In the genomic region with DNA sequence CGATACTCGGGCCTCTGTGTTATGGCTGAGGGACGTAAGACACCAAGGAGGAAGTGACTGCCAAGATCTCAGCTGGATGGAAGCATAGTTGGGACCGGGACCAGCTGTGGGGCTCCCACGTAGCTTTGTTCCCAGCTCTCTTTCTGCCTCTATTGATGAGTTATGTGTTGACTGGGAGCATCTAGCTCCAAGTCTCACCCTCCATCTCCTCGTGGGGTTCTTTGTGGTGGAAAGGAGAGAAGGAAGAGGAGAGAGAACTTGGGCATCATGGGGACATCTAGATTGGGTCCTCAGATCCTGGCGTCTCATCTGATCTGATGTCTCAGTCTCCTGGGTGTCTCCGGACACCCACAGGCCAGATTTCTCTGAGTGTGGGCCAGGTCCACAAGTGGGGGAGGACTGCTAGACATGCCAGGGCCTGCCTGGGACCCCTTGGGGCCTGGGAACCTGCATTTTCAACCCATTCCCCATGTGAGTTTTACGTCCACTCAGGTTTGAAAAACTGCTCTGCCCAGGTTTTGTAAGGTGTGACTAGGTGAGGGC, we compare ENCODE assay signal across 8 cellular contexts. TPM values are rescaled to one million over a fixed set of nuclear protein-coding genes. Genes with fewer than 3 reads are reported as not detected.
DNase-seq lines count a peak whose midpoint lies in the region; ATAC-seq, FAIRE-seq and TF ChIP-seq lines count a peak whose summit lies in the region.

No MANE protein-coding gene starts in this region.

- H3K4me3 ChIP-seq in astrocyte (ENCODE audit: insufficient read depth, low read depth, low read length) (peak overlapping the region; percentile 88), HepG2 (replicated peaks in 1 of 3; ENCODE audit: insufficient read depth in 1 of 3, low read depth in 2 of 3, low read length in 3 of 3) (peak overlapping the region; percentile 86 to 91 (median 90))

- H3K27ac Mint-ChIP-seq in astrocyte (ENCODE audit: unreplicated experiment) (peak overlapping the region; percentile 97), type B pancreatic cell (peak overlapping the region; percentile 98)

- H3K4me2 ChIP-seq in astrocyte (ENCODE audit: low read length) (peak overlapping the region; percentile 97), HepG2 (ENCODE audit: low read depth, low read length) (peak overlapping the region; percentile 94)

- H3K4me3 Mint-ChIP-seq in astrocyte (ENCODE audit: unreplicated experiment) (peak overlapping the region; percentile 99), type B pancreatic cell (peak overlapping the region; percentile 100)

- H2AFZ ChIP-seq in astrocyte (ENCODE audit: low read depth, low read length): peak overlapping the region; percentile 38
- no peak overlapping the region for H2AFZ ChIP-seq in HepG2 (ENCODE audit: low read length)

- H3K36me3 ChIP-seq in astrocyte (ENCODE audit: insufficient read depth, low read length) (no peaks in the 10 kb centered on the region), HepG2 (replicated peaks in 1 of 2; ENCODE audit: control insufficient read depth in 1 of 2, insufficient read depth in 2 of 2, low read length in 2 of 2) (no peaks in the 10 kb centered on the region)

- no peak for TF ChIP-seq POLR2A in HepG2 (IDR thresholded peaks at IDR 0.05; ENCODE audit: insufficient read depth in 1 of 2, low read depth in 2 of 2, low read length in 2 of 2)

- 16% methylated on average over 5 of the region's 9 CpGs for WGBS in HepG2 (ENCODE audit: low lambda C conversion rate)

- BruUV-seq in HepG2 (replicated peaks; lab: Mats Ljungman, UMichigan): TSS peak; percentile 70

- H3K9me3 Mint-ChIP-seq in astrocyte (ENCODE audit: unreplicated experiment): no peaks in the 10 kb centered on the region
- H3K9me3 Mint-ChIP-seq in type B pancreatic cell: no peaks in the 10 kb centered on the region

- H3K9me3 ChIP-seq in astrocyte (ENCODE audit: insufficient read depth, low read depth, low read length) (no peaks in the 10 kb centered on the region), HepG2 (ENCODE audit: low read length) (no peaks in the 10 kb centered on the region)

- no peaks in the 10 kb centered on the region for H3K27me3 ChIP-seq in astrocyte (ENCODE audit: insufficient read depth, low read length)
- no peaks in the 10 kb centered on the region; a peak in 1 of 5 replicates for H3K27me3 ChIP-seq in HepG2 (ENCODE audit: control insufficient read depth in 1 of 2, insufficient read depth in 2 of 2, low read length in 2 of 2)

- H3K27me3 Mint-ChIP-seq in astrocyte (ENCODE audit: low read depth, unreplicated experiment) (no peaks in the 10 kb centered on the region), type B pancreatic cell (no peaks in the 10 kb centered on the region)

- H3K4me1 ChIP-seq in astrocyte (ENCODE audit: insufficient read depth, low read length) (peaks cover 14% of the 10 kb centered on the region), HepG2 (ENCODE audit: insufficient read depth, low read length) (peaks cover 55% of the 10 kb centered on the region)

- peak; percentile 16 for ATAC-seq in HG03139 (IDR thresholded peaks at IDR 0.05; ENCODE audit: unreplicated experiment)
- ATAC-seq in HepG2: peak; percentile 7
- no peak for ATAC-seq in HG03378 (IDR thresholded peaks at IDR 0.05; ENCODE audit: unreplicated experiment)

- CTCF ChIA-PET in HepG2 (lab: Yijun Ruan, JAX; ENCODE audit: low intra/inter-chr PET ratio, low total read pairs): no interaction called here

- POLR2A ChIA-PET in HepG2 (lab: Yijun Ruan, JAX): interaction anchor here (1.0 to 3.4 kb wide), 4 partner anchors 10 to 38 kb away, joined by 3 to 26 read pairs (median 10); partner anchors contain the start of gene UBALD1

- DNase-seq in AML-193 (lab: John Stamatoyannopoulos, UW): peak; percentile 31 to 32
- DNase-seq in astrocyte (ENCODE audit: low read depth): no peak
- DNase-seq in HepG2 (ENCODE audit: low spot score): no peak
- DNase-seq in type B pancreatic cell (ENCODE audit: extremely low spot score, unreplicated experiment): no peak
- DNase-seq in hippocampal formation (lab: John Stamatoyannopoulos, UW): no peak
- no peak for DNase-seq in stimulated activated CD4-positive, alpha-beta T cell treated with anti-CD3 and anti-CD28 coated beads, Interleukin-4, amount 100 ng/mL, for 4 hours

- H3K4me1 Mint-ChIP-seq in astrocyte (ENCODE audit: low read depth, unreplicated experiment) (peaks cover 20% of the 10 kb centered on the region), type B pancreatic cell (ENCODE audit: unreplicated experiment) (peaks cover 20% of the 10 kb centered on the region)

- H4K20me1 ChIP-seq in astrocyte (ENCODE audit: insufficient read depth, low read length) (peaks cover 42% of the 10 kb centered on the region), HepG2 (ENCODE audit: insufficient read depth, low read length) (peaks cover 12% of the 10 kb centered on the region)

- TF ChIP-seq EP300 in HepG2 (IDR thresholded peaks at IDR 0.05; ENCODE audit: low read depth in 2 of 2, low read length in 2 of 2) (no peak), HepG2 (CRISPR knock-in tag; IDR thresholded peaks at IDR 0.05; ENCODE audit: borderline replicate concordance) (no peak)

- TF ChIP-seq CTCF in astrocyte (IDR thresholded peaks at IDR 0.05; ENCODE audit: insufficient read depth, low read depth, low read length) (no peak), HepG2 (CRISPR knock-in tag; IDR thresholded peaks at IDR 0.05) (no peak), type B pancreatic cell (conservative IDR thresholded peaks at IDR 0.05) (no peak)

- intact Hi-C loops in HepG2 (cut with micrococcal nuclease; ENCODE audit: unreplicated experiment): loop anchor here (2.0 kb wide), 1 partner anchor 39 kb away; no protein-coding TSS in a partner anchor

- no peak for TF ChIP-seq RAD21 in HepG2 (CRISPR knock-in tag; IDR thresholded peaks at IDR 0.05)

- H3K27ac ChIP-seq in astrocyte (ENCODE audit: low read depth, low read length) (peak overlapping the region; percentile 89), HepG2 (ENCODE audit: extremely low read length, insufficient read depth, low read length) (peak overlapping the region; percentile 88)

- FAIRE-seq in astrocyte (lab: Jason Lieb, UNC) (no peak), HepG2 (lab: Jason Lieb, UNC) (no peak)

- in situ Hi-C loops in HepG2 (cut with HindIII; ENCODE audit: extremely low pct_ligation_motif_present, low pct_unique_long_range_greater_than_20kb): no loop called here

- H3K79me2 ChIP-seq in astrocyte (ENCODE audit: insufficient read depth, low read length) (peaks cover 57% of the 10 kb centered on the region), HepG2 (ENCODE audit: insufficient read depth, low read length) (peaks cover 42% of the 10 kb centered on the region)

- H3K9ac ChIP-seq in astrocyte (ENCODE audit: low read length) (peak overlapping the region; percentile 97), HepG2 (ENCODE audit: insufficient read depth, low read depth, low read length) (peak overlapping the region; percentile 85)

- H3K36me3 Mint-ChIP-seq in astrocyte (ENCODE audit: low read depth, unreplicated experiment) (peaks cover 2% of the 10 kb centered on the region), type B pancreatic cell (peaks cover 11% of the 10 kb centered on the region)

RNA-seq across cellular contexts. Expression of gene MGRN1, which starts 1.1 kb away (rescaled TPM):
- total RNA-seq in astrocyte: 89.0 and 91.5 TPM in 2 replicates
- 11.9 and 14.8 TPM in 2 replicates for total RNA-seq in HepG2 (2016; rRNA removed; fragmentation: Illumina TruSeq; extraction: Trizol)
- total RNA-seq in HepG2 (2016; cell fraction: cytosol; rRNA removed; fragmentation: Illumina TruSeq; extraction: Trizol; ENCODE audit: low read depth): 6.7 and 12.0 TPM in 2 replicates
- 13.0 and 13.6 TPM in 2 replicates for total RNA-seq in HepG2 (2016; cell fraction: insoluble cytoplasmic fraction; rRNA removed; fragmentation: Illumina TruSeq; extraction: Trizol)
- 14.0 and 16.7 TPM in 2 replicates for total RNA-seq in HepG2 (2016; cell fraction: membrane; rRNA removed; fragmentation: Illumina TruSeq; extraction: Trizol)
- total RNA-seq in HepG2 (2016; cell fraction: nucleus; rRNA removed; fragmentation: Illumina TruSeq; extraction: Trizol): 17.0 and 22.2 TPM in 2 replicates
- polyA plus RNA-seq in HepG2 (2011; rRNA removed): 11.6 and 12.6 TPM in 2 replicates
- polyA plus RNA-seq in HepG2 (2011; cell fraction: cytosol; rRNA removed): 4.9 and 6.2 TPM in 2 replicates
- 87.1 and 98.5 TPM in 2 replicates for polyA plus RNA-seq in HepG2 (2011; cell fraction: nucleus; rRNA removed)
- 31.8 and 31.9 TPM in 2 replicates for polyA plus RNA-seq in HepG2 (2012)
- 3.9 and 4.3 TPM in 2 replicates for polyA plus RNA-seq in HepG2 (2016; cell fraction: cytosol; fragmentation: Illumina TruSeq; extraction: Trizol; ENCODE audit: low read depth)
- 22.5 and 31.3 TPM in 2 replicates for polyA plus RNA-seq in HepG2 (2016; cell fraction: insoluble cytoplasmic fraction; fragmentation: Illumina TruSeq; extraction: Trizol; ENCODE audit: low read depth)
- 11.4 and 11.5 TPM in 2 replicates for polyA plus RNA-seq in HepG2 (2016; cell fraction: membrane; fragmentation: Illumina TruSeq; extraction: Trizol; ENCODE audit: low read depth)
- 54.4 and 55.4 TPM in 2 replicates for polyA plus RNA-seq in HepG2 (2016; cell fraction: nucleus; fragmentation: Illumina TruSeq; extraction: Trizol; ENCODE audit: insufficient read depth, low read depth)
- 12.5 and 23.7 TPM in 2 replicates for polyA minus RNA-seq in HepG2 (2011; rRNA and poly(A)+ RNA removed; ENCODE audit: low replicate concordance)
- polyA minus RNA-seq in HepG2 (2011; cell fraction: cytosol; rRNA and poly(A)+ RNA removed): 16.2 and 19.1 TPM in 2 replicates
- polyA minus RNA-seq in HepG2 (2011; cell fraction: nucleus; rRNA and poly(A)+ RNA removed): 26.4 and 28.5 TPM in 2 replicates
- 87.9 and 88.6 TPM in 2 replicates for total RNA-seq in type B pancreatic cell (ENCODE audit: low replicate concordance)

RNA-seq across cellular contexts. Expression of gene UBALD1, which starts 11.0 kb away (rescaled TPM):
- 49.8 and 53.0 TPM in 2 replicates for total RNA-seq in astrocyte
- total RNA-seq in HepG2 (2016; rRNA removed; fragmentation: Illumina TruSeq; extraction: Trizol): 3.3 and 6.8 TPM in 2 replicates
- total RNA-seq in HepG2 (2016; cell fraction: cytosol; rRNA removed; fragmentation: Illumina TruSeq; extraction: Trizol; ENCODE audit: low read depth): 4.8 and 5.6 TPM in 2 replicates
- total RNA-seq in HepG2 (2016; cell fraction: insoluble cytoplasmic fraction; rRNA removed; fragmentation: Illumina TruSeq; extraction: Trizol): 3.5 and 7.2 TPM in 2 replicates
- 8.2 and 9.8 TPM in 2 replicates for total RNA-seq in HepG2 (2016; cell fraction: membrane; rRNA removed; fragmentation: Illumina TruSeq; extraction: Trizol)
- total RNA-seq in HepG2 (2016; cell fraction: nucleus; rRNA removed; fragmentation: Illumina TruSeq; extraction: Trizol): 5.1 and 5.7 TPM in 2 replicates
- 12.3 and 16.6 TPM in 2 replicates for polyA plus RNA-seq in HepG2 (2011; rRNA removed)
- 4.3 and 9.4 TPM in 2 replicates for polyA plus RNA-seq in HepG2 (2011; cell fraction: cytosol; rRNA removed)
- polyA plus RNA-seq in HepG2 (2011; cell fraction: nucleus; rRNA removed): 78.3 and 112 TPM in 2 replicates
- 16.2 and 21.4 TPM in 2 replicates for polyA plus RNA-seq in HepG2 (2012)
- 15.8 and 19.4 TPM in 2 replicates for polyA plus RNA-seq in HepG2 (2016; cell fraction: cytosol; fragmentation: Illumina TruSeq; extraction: Trizol; ENCODE audit: low read depth)
- 11.4 and 12.9 TPM in 2 replicates for polyA plus RNA-seq in HepG2 (2016; cell fraction: insoluble cytoplasmic fraction; fragmentation: Illumina TruSeq; extraction: Trizol; ENCODE audit: low read depth)
- polyA plus RNA-seq in HepG2 (2016; cell fraction: membrane; fragmentation: Illumina TruSeq; extraction: Trizol; ENCODE audit: low read depth): 21.1 and 23.4 TPM in 2 replicates
- polyA plus RNA-seq in HepG2 (2016; cell fraction: nucleus; fragmentation: Illumina TruSeq; extraction: Trizol; ENCODE audit: insufficient read depth, low read depth): 30.5 and 32.7 TPM in 2 replicates
- 9.9 and 17.0 TPM in 2 replicates for polyA minus RNA-seq in HepG2 (2011; rRNA and poly(A)+ RNA removed; ENCODE audit: low replicate concordance)
- 8.7 and 11.7 TPM in 2 replicates for polyA minus RNA-seq in HepG2 (2011; cell fraction: cytosol; rRNA and poly(A)+ RNA removed)
- polyA minus RNA-seq in HepG2 (2011; cell fraction: nucleus; rRNA and poly(A)+ RNA removed): 23.5 and 25.2 TPM in 2 replicates
- 49.2 and 85.9 TPM in 2 replicates for total RNA-seq in type B pancreatic cell (ENCODE audit: low replicate concordance)

Comparison
In these comparisons a context has a peak if more than half of its experiments do, and no peak if none do; other contexts are left out.
1. DNase-seq: peak in AML-193 (2 of 2); none in astrocyte (single experiment), HepG2 (single experiment), type B pancreatic cell (single experiment), hippocampal formation (0 of 2) and stimulated activated CD4-positive, alpha-beta T cell treated with anti-CD3 and anti-CD28 coated beads, Interleukin-4, amount 100 ng/mL, for 4 hours (0 of 2).